14 cellular contexts compared by ENCODE assay signal in the genomic region with DNA sequence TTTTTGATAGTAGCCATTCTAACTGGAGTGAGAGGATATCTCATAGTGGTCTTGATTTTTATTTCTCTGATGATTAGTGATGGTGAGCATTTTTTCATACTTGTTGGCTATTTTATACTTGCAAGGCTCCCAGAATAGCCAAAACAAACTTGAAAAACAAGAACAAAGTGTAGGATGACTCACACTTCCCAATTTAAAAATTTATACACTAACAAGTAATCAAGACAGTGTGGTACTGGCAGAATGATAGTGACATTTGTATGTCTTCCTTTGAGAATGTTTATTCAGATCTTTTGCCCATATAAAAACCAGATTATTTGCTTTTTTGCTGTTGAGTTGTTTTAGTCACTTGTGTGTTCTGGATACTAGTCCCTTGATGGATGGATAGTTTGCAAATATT.
"Had no signal": no experiment of that assay in that cellular context is flagged by ENCODE, and none has a peak within 500 bp of the region (broad histone marks: within the 10 kb centered on the region; RNA-seq: fewer than 3 reads in every experiment).

No MANE protein-coding gene starts in this region.

- DNase-seq: activated CD4-positive, alpha-beta memory T cell treated with anti-CD3 and anti-CD28 coated beads for 36 hours; activated gamma-delta T cell treated with Interleukin-2 at 50 U/mL for 16 hours; activated T-cell treated with anti-CD3 and anti-CD28 coated beads for 4 hours; adrenal gland; effector memory CD4-positive, alpha-beta T cell; heart left ventricle; left ventricle myocardium inferior; mammary epithelial cell; midbrain; stimulated activated CD4-positive, alpha-beta T cell treated with anti-CD3 and anti-CD28 coated beads, Interleukin-4, amount 100 ng/mL, for 4 hours; T1000; testis; upper lobe of right lung; WERI-Rb-1 had no signal
